1 cellular context compared by ENCODE assay signal in the genomic region with DNA sequence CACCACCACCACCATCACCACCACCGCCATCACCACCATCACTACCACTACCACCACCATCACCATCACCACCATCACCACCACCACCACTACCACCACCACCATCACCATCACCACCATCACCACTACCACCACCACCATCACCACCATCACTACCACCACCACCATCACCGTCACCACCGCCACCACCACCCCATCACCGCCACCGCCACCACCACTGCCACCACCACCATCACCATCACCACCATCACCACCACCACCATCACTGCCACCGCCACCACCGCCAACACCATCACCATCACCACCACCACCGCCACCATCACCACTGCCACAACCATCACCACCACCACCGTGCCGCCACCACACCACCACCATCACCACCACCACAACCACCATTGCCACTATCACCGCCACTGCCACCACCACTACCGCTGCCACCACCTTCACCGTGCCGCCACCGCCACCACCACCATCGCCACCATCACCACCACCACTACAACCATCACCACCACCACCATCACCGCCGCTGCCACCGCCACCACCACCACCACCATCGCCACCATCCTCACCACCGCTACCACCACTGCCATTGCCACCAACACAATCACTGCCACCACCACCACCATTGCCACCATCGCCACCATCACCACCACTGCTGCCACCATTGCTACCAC.
TF ChIP-seq lines count a peak whose summit lies in the region.

No MANE protein-coding gene starts in this region.

TF ChIP-seq in IMR-90, 13 proteins besides CTCF, POLR2A, EP300 and RAD21 (continued from another document):
- no peak for TF ChIP-seq USF2 (IDR thresholded peaks at IDR 0.05; ENCODE audit: low read depth, low read length)
- TF ChIP-seq SMC3 (IDR thresholded peaks at IDR 0.05; ENCODE audit: low read depth, low read length) = no peak
- no peak for TF ChIP-seq RFX5 (IDR thresholded peaks at IDR 0.05; ENCODE audit: low read depth, low read length)
- TF ChIP-seq CHD1 (IDR thresholded peaks at IDR 0.05; ENCODE audit: low read depth, low read length) = no peak
- no peak for TF ChIP-seq MAFK (IDR thresholded peaks at IDR 0.05; ENCODE audit: low read depth, low read length)
- TF ChIP-seq, protein P1, sequence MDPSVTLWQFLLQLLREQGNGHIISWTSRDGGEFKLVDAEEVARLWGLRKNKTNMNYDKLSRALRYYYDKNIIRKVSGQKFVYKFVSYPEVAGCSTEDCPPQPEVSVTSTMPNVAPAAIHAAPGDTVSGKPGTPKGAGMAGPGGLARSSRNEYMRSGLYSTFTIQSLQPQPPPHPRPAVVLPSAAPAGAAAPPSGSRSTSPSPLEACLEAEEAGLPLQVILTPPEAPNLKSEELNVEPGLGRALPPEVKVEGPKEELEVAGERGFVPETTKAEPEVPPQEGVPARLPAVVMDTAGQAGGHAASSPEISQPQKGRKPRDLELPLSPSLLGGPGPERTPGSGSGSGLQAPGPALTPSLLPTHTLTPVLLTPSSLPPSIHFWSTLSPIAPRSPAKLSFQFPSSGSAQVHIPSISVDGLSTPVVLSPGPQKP (IDR thresholded peaks at IDR 0.05; ENCODE audit: borderline replicate concordance, low read depth, low read length) = no peak
- TF ChIP-seq MAZ (IDR thresholded peaks at IDR 0.05; ENCODE audit: borderline replicate concordance, low read depth, low read length) = no peak
